14 cellular contexts compared by ENCODE assay signal in the genomic region with DNA sequence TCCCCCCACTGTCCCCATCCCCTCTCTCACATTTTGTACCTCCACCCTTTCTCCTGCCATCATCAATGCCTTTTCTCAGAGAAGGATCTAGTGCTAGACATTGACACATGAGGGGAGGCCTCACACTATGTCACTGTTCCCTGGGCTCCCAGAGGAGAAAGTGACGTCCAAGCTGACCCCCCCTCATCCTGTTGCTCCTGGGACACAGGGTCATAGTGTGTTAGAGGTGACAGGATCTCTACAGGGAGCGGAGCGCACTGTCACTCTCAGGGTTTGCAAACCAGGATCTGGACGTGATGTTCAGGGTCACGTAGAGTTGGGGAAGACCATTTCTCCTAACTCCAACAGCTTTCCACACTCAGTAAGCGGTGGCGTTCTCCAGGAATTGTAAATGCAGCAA. TPM values are rescaled to one million over a fixed set of nuclear protein-coding genes. Genes with fewer than 3 reads are reported as not detected.
"Had no signal": no experiment of that assay in that cellular context is flagged by ENCODE, and none has a peak within 500 bp of the region (broad histone marks: within the 10 kb centered on the region; RNA-seq: fewer than 3 reads in every experiment).

No MANE protein-coding gene starts in this region.

- H3K4me3 ChIP-seq: ascending aorta, coronary artery, heart right ventricle had no signal

- ATAC-seq: activated T-cell treated with anti-CD3 and anti-CD28 coated beads, Interleukin-2, amount 50 U/mL, for 72 hours; natural killer cell treated with Interleukin-12 subunit alpha and Interleukin-12 subunit beta and Interleukin-15 and Interleukin-18, amount 100 ng/mL, for 72 hours; stimulated activated naive CD8-positive, alpha-beta T cell treated with anti-CD3 and anti-CD28 coated beads, Interleukin-15, amount 100 ng/mL, for 72 hours had no signal

- H3K36me3 ChIP-seq: ascending aorta, heart right ventricle had no signal

- DNase-seq: activated CD4-positive, alpha-beta memory T cell treated with anti-CD3 and anti-CD28 coated beads, Interleukin-2, amount 10 ng/mL, durations not matched to agents 7 days and 5 days; activated CD8-positive, alpha-beta memory T cell treated with anti-CD3 and anti-CD28 coated beads, Interleukin-2, amount 50 U/mL, for 4 hours; activated naive CD4-positive, alpha-beta T cell; activated T-cell treated with anti-CD3 and anti-CD28 coated beads, Interleukin-2, amount 50 U/mL, for 72 hours; effector CD8-positive, alpha-beta T cell; stimulated activated CD4-positive, alpha-beta T cell treated with anti-CD3 and anti-CD28 coated beads, Interleukin-4, amount 100 ng/mL, for 4 hours; stimulated activated naive CD8-positive, alpha-beta T cell treated with anti-CD3 and anti-CD28 coated beads, Interleukin-15, amount 100 ng/mL, for 72 hours had no signal

- FAIRE-seq: frontal cortex had no signal

- H3K9me3 ChIP-seq: ascending aorta, heart right ventricle had no signal

- H3K27ac ChIP-seq: ascending aorta, coronary artery, heart right ventricle had no signal

- H3K4me1 ChIP-seq: ascending aorta had no signal

RNA-seq across cellular contexts. Expression of a gene that starts 2.6 kb away (rescaled TPM):
- total RNA-seq: activated CD4-positive, alpha-beta memory T cell treated with anti-CD3 and anti-CD28 coated beads, Interleukin-2, amount 10 ng/mL, durations not matched to agents 7 days and 5 days; ascending aorta; fibroblast of lung; natural killer cell treated with Interleukin-12 subunit alpha and Interleukin-12 subunit beta and Interleukin-15 and Interleukin-18, amount 100 ng/mL, for 72 hours; osteocyte had no signal
- polyA plus RNA-seq: fibroblast of lung had no signal
